ENCODE assay signal across 6 cellular contexts in genomic region chr2:45112750-45113149, GRCh38.
"Had no signal": no experiment of that assay in that cellular context is flagged by ENCODE, and none has a peak within 500 bp of the region (broad histone marks: within the 10 kb centered on the region; RNA-seq: fewer than 3 reads in every experiment).

No MANE protein-coding gene starts in this region.

- ATAC-seq: HepG2, K562 had no signal

- H3K4me3 Mint-ChIP-seq: IgD-negative memory B cell had no signal

- H3K4me3 ChIP-seq: K562 had no signal

- H3K27ac ChIP-seq: HL-60 had no signal

- DNase-seq: IMR-90, KBM-7 had no signal

- H3K4me1 Mint-ChIP-seq: IgD-negative memory B cell had no signal

- H3K36me3 Mint-ChIP-seq: IgD-negative memory B cell had no signal

- H3K9me3 Mint-ChIP-seq: IgD-negative memory B cell had no signal
